ENCODE assay signal across 8 cellular contexts in genomic region chr22:44702479-44703219, GRCh38. TPM values are rescaled to one million over a fixed set of nuclear protein-coding genes. Genes with fewer than 3 reads are reported as not detected.
DNase-seq lines count a peak whose midpoint lies in the region; ATAC-seq, FAIRE-seq and TF ChIP-seq lines count a peak whose summit lies in the region.

No MANE protein-coding gene starts in this region.

- H3K27me3 Mint-ChIP-seq in stimulated activated naive CD8-positive, alpha-beta T cell treated with anti-CD3 and anti-CD28 coated beads, Interleukin-15, amount 100 ng/mL, for 72 hours, result no peaks in the 10 kb centered on the region

- H3K4me2 ChIP-seq in K562 (ENCODE audit: insufficient read depth, low read length), result peak overlapping the region; percentile 46

- BruUV-seq in K562 (replicated peaks; lab: Mats Ljungman, UMichigan), result no TSS peak

- POLR2A ChIA-PET in K562 (lab: Yijun Ruan, JAX), result no interaction called here

- 12% methylated on average over 20 of the region's 61 CpGs for WGBS in K562 (ENCODE audit: insufficient coverage, low coverage, missing lambda C conversion rate)

- peaks cover 72% of the 10 kb centered on the region for H3K4me1 Mint-ChIP-seq in stimulated activated naive CD8-positive, alpha-beta T cell treated with anti-CD3 and anti-CD28 coated beads, Interleukin-15, amount 100 ng/mL, for 72 hours

- H3K36me3 ChIP-seq in K562 (ENCODE audit: control insufficient read depth, insufficient read depth, low read length), result no peaks in the 10 kb centered on the region

- no peak overlapping the region for H3K27ac ChIP-seq in K562 (ENCODE audit: extremely low read depth, low read depth, low read length)

- peak overlapping the region in 1 of 2 donors; percentile 71 for H3K27ac Mint-ChIP-seq in stimulated activated naive CD8-positive, alpha-beta T cell treated with anti-CD3 and anti-CD28 coated beads, Interleukin-15, amount 100 ng/mL, for 72 hours

- TF ChIP-seq POLR2A in K562 (conservative IDR thresholded peaks at IDR 0.05), result no peak

- DNase-seq in COLO668 (lab: John Stamatoyannopoulos, UW; ENCODE audit: unreplicated experiment) (peak; percentile 69), NCI-H1105 treated with DMSO at 0.1 percent for 48 hours (lab: John Stamatoyannopoulos, UW) (peak; percentile 20), K562 (ENCODE audit: extremely low read depth in 1 of 4, low spot score in 3 of 4) (no peak), left lobe of liver (ENCODE audit: low spot score) (no peak), D721Med (ENCODE audit: insufficient read length, low spot score) (no peak)
- peak in 1 of 2 donors; percentile 45 for DNase-seq in stimulated activated naive CD8-positive, alpha-beta T cell treated with anti-CD3 and anti-CD28 coated beads, Interleukin-15, amount 100 ng/mL, for 72 hours

- intact Hi-C loops in K562 (cut with micrococcal nuclease), result no loop called here

- H3K79me2 ChIP-seq in K562 (ENCODE audit: control insufficient read depth, insufficient read depth, low read length), result peaks cover 18% of the 10 kb centered on the region

- H4K20me1 ChIP-seq in K562 (replicated peaks; ENCODE audit: control insufficient read depth, insufficient read depth, low read length), result peaks cover 20% of the 10 kb centered on the region

- FAIRE-seq in K562 (lab: Jason Lieb, UNC) (no peak), D721Med (lab: Jason Lieb, UNC) (no peak)

- in situ Hi-C loops in K562 (cut with MboI), result no loop called here

- CTCF ChIA-PET in K562 (lab: Yijun Ruan, JAX; ENCODE audit: low intra/inter-chr PET ratio), result no interaction called here

- H3K27me3 ChIP-seq in K562 (ENCODE audit: control insufficient read depth in 2 of 2, insufficient read depth in 2 of 2, low read length in 2 of 2), result no peaks in the 10 kb centered on the region

- TF ChIP-seq CTCF in K562 (IDR thresholded peaks at IDR 0.05 in 2 of 3, conservative IDR thresholded peaks at IDR 0.05 in 1 of 3; ENCODE audit: insufficient read depth in 2 of 3, low read depth in 1 of 3, low read length in 3 of 3) (no peak), D721Med (IDR thresholded peaks at IDR 0.05; ENCODE audit: insufficient read depth, missing control alignments) (no peak)

- H3K4me3 Mint-ChIP-seq in stimulated activated naive CD8-positive, alpha-beta T cell treated with anti-CD3 and anti-CD28 coated beads, Interleukin-15, amount 100 ng/mL, for 72 hours, result peak overlapping the region; percentile 76 to 83

- H3K9me3 ChIP-seq in K562 (replicated peaks; ENCODE audit: control insufficient read depth, insufficient read depth, low read depth, low read length), result no peaks in the 10 kb centered on the region

- no peak overlapping the region for H2AFZ ChIP-seq in K562 (ENCODE audit: low read depth, low read length)

- peaks cover 3 to 53% of the 10 kb centered on the region in 2 experiments; a peak in 4 of 5 replicates for H3K4me1 ChIP-seq in K562 (replicated peaks in 1 of 2; ENCODE audit: control insufficient read depth in 2 of 2, insufficient read depth in 2 of 2, low read length in 2 of 2)

- TF ChIP-seq EP300 in K562 (IDR thresholded peaks at IDR 0.05; ENCODE audit: low read length), result no peak

- peak overlapping the region in 1 of 2 experiments; percentile 87; a peak in 2 of 4 replicates for H3K9ac ChIP-seq in K562 (ENCODE audit: insufficient read depth in 1 of 2, low read depth in 2 of 2, low read length in 2 of 2)

- no peaks in the 10 kb centered on the region for H3K9me3 Mint-ChIP-seq in stimulated activated naive CD8-positive, alpha-beta T cell treated with anti-CD3 and anti-CD28 coated beads, Interleukin-15, amount 100 ng/mL, for 72 hours

- no peaks in the 10 kb centered on the region for H3K9me1 ChIP-seq in K562 (ENCODE audit: control insufficient read depth, insufficient read depth, low read length)

- peak; percentile 39 for ATAC-seq in GM21723 (IDR thresholded peaks at IDR 0.05; ENCODE audit: unreplicated experiment)
- ATAC-seq in K562, result peak; percentile 11; the same call in 1 of the 3 replicates
- ATAC-seq in left lobe of liver, result peak; percentile 23
- peak; percentile 41 for ATAC-seq in stimulated activated naive CD8-positive, alpha-beta T cell treated with anti-CD3 and anti-CD28 coated beads, Interleukin-15, amount 100 ng/mL, for 72 hours
- ATAC-seq in GM18870 (IDR thresholded peaks at IDR 0.05; ENCODE audit: unreplicated experiment), result no peak

- TF ChIP-seq RAD21 in K562 (CRISPR knock-in tag; conservative IDR thresholded peaks at IDR 0.05 in 1 of 2, IDR thresholded peaks at IDR 0.05 in 1 of 2), result no peak

- peak overlapping the region; percentile 47 for H3K4me3 ChIP-seq in K562

TF ChIP-seq in K562, 482 proteins besides CTCF, POLR2A, EP300 and RAD21:
- no peak for TF ChIP-seq ATF7 (IDR thresholded peaks at IDR 0.05)
- TF ChIP-seq FOXA1 (IDR thresholded peaks at IDR 0.05; ENCODE audit: borderline replicate concordance), result no peak
- TF ChIP-seq TAF9B (IDR thresholded peaks at IDR 0.05; ENCODE audit: partially characterized antibody), result no peak
- TF ChIP-seq ZNF512 (tag; IDR thresholded peaks at IDR 0.05), result no peak
- no peak for TF ChIP-seq ZNF347 (CRISPR knock-in tag; IDR thresholded peaks at IDR 0.05; ENCODE audit: low read depth)
- TF ChIP-seq SIN3B (IDR thresholded peaks at IDR 0.05; ENCODE audit: low read depth), result no peak
- no peak for TF ChIP-seq FOSL1 (tag; conservative IDR thresholded peaks at IDR 0.05)
- TF ChIP-seq RBFOX2 (IDR thresholded peaks at IDR 0.05; ENCODE audit: low read depth, low read length), result 0 out of 2 replicates have a peak, but pooled peaks have one; percentile 3
- peak; percentile 49; the same call in 1 of the 2 replicates for TF ChIP-seq ZBTB7A (IDR thresholded peaks at IDR 0.05; ENCODE audit: borderline replicate concordance, control insufficient read depth, low read depth, low read length)
- TF ChIP-seq MED1 (CRISPR knock-in tag; IDR thresholded peaks at IDR 0.05; ENCODE audit: borderline replicate concordance), result no peak

RNA-seq across cellular contexts. Expression of gene PRR5, which starts 0.6 kb away (rescaled TPM):
- total RNA-seq in K562 (2011; cell fraction: chromatin; rRNA removed; ENCODE audit: low replicate concordance), result 27.6 and 71.3 TPM in 2 replicates
- total RNA-seq in K562 (2011; cell fraction: nucleolus; rRNA removed), result 52.4 and 59.9 TPM in 2 replicates
- total RNA-seq in K562 (2011; cell fraction: nucleoplasm; rRNA removed), result 38.4 and 39.2 TPM in 2 replicates
- 13.3 and 18.4 TPM in 2 replicates for total RNA-seq in K562 (2014; rRNA removed)
- total RNA-seq in K562 (2014; rRNA removed; fragmentation: Illumina TruSeq; extraction: Trizol), result 3.1 and 4.6 TPM in 2 replicates
- 7.5 and 9.5 TPM in 2 replicates for total RNA-seq in K562 (2015; rRNA removed; fragmentation: Illumina TruSeq; extraction: Trizol)
- total RNA-seq in K562 (2021), result 21.0 and 26.2 TPM in 2 replicates
- 10.1 and 14.5 TPM in 2 replicates for polyA plus RNA-seq in K562 (2011; rRNA removed)
- polyA plus RNA-seq in K562 (2011; cell fraction: cytosol; rRNA removed), result 14.2 and 35.6 TPM in 2 replicates
- 22.8 and 38.7 TPM in 2 replicates for polyA plus RNA-seq in K562 (2011; cell fraction: nucleus; rRNA removed)
- polyA plus RNA-seq in K562 (2012), result 10.9 and 11.6 TPM in 2 replicates
- polyA plus RNA-seq in K562 (2014; fragmentation: Illumina TruSeq; extraction: Trizol), result 6.6 and 9.5 TPM in 2 replicates
- under 1 TPM; 0.13 to 0.49 TPM for polyA plus RNA-seq in K562 (2014; fragmentation: Nextera tagmentation; extraction: Ambion mirVana)
- 18.6 and 20.3 TPM in 2 replicates for polyA plus RNA-seq in K562 (2014; rRNA removed)
- 9.7 and 11.6 TPM in 2 replicates for polyA minus RNA-seq in K562 (2011; rRNA and poly(A)+ RNA removed)
- 14.1 and 21.0 TPM in 2 replicates for polyA minus RNA-seq in K562 (2011; cell fraction: cytosol; rRNA and poly(A)+ RNA removed)
- 22.3 and 30.8 TPM in 2 replicates for polyA minus RNA-seq in K562 (2011; cell fraction: nucleus; rRNA and poly(A)+ RNA removed)
- 30.0 TPM for total RNA-seq in left lobe of liver

RNA-seq across cellular contexts. Expression of gene ARHGAP8, which starts 49.7 kb away (rescaled TPM):
- total RNA-seq in K562 (2011; cell fraction: chromatin; rRNA removed; ENCODE audit: low replicate concordance), result 8.0 and 13.9 TPM in 2 replicates
- 5.8 and 7.1 TPM in 2 replicates for total RNA-seq in K562 (2011; cell fraction: nucleolus; rRNA removed)
- 7.0 and 9.0 TPM in 2 replicates for total RNA-seq in K562 (2011; cell fraction: nucleoplasm; rRNA removed)
- total RNA-seq in K562 (2014; rRNA removed) (0.36 and 0.78 TPM in 2 replicates), K562 (2014; rRNA removed; fragmentation: Illumina TruSeq; extraction: Trizol) (0.26 and 0.62 TPM in 2 replicates), K562 (2015; rRNA removed; fragmentation: Illumina TruSeq; extraction: Trizol) (0.30 and 0.43 TPM in 2 replicates), K562 (2021) (1.5 and 2.2 TPM in 2 replicates), left lobe of liver (0.98 TPM)
- polyA plus RNA-seq in K562 (2011; rRNA removed) (0.77 and 1.5 TPM in 2 replicates), K562 (2014; fragmentation: Illumina TruSeq; extraction: Trizol) (0.74 and 0.75 TPM in 2 replicates), K562 (2014; fragmentation: Nextera tagmentation; extraction: Ambion mirVana) (under 1 TPM; 0.15 to 0.18 TPM), K562 (2014; rRNA removed) (1.1 and 1.5 TPM in 2 replicates)
- polyA plus RNA-seq in K562 (2011; cell fraction: cytosol; rRNA removed), result 1.2 and 1.3 TPM in 2 replicates
- 2.4 and 3.8 TPM in 2 replicates for polyA plus RNA-seq in K562 (2011; cell fraction: nucleus; rRNA removed)
- polyA plus RNA-seq in K562 (2012), result 0.48 and 1.4 TPM in 2 replicates
- polyA minus RNA-seq in K562 (2011; rRNA and poly(A)+ RNA removed), result 0.18 and 0.42 TPM in 2 replicates
- not detected in 2 replicates for polyA minus RNA-seq in K562 (2011; cell fraction: cytosol; rRNA and poly(A)+ RNA removed)
- 0.54 and 1.4 TPM in 2 replicates for polyA minus RNA-seq in K562 (2011; cell fraction: nucleus; rRNA and poly(A)+ RNA removed)

Comparison
In these comparisons a context has a peak if more than half of its experiments do, and no peak if none do; other contexts are left out.
1. DNase-seq: peak in COLO668 (single experiment) and NCI-H1105 treated with DMSO at 0.1 percent for 48 hours (single experiment); none in K562 (0 of 4), left lobe of liver (single experiment) and D721Med (single experiment).